In genomic region chr2:26681656-26682055, GRCh38 we compare ENCODE assay signal across 26 cellular contexts. TPM values are rescaled to one million over a fixed set of nuclear protein-coding genes. Genes with fewer than 3 reads are reported as not detected.
A peak's percentile ranks its signal among the peaks of the same experiment; 100 is the strongest.
DNase-seq lines count a peak whose midpoint lies in the region; ATAC-seq, FAIRE-seq and TF ChIP-seq lines count a peak whose summit lies in the region.
"Had no signal": no experiment of that assay in that cellular context is flagged by ENCODE, and none has a peak within 500 bp of the region (broad histone marks: within the 10 kb centered on the region; RNA-seq: fewer than 3 reads in every experiment).

No MANE protein-coding gene starts in this region.

- H3K4me1 Mint-ChIP-seq in endodermal cell, result peaks cover 8% of the 10 kb centered on the region

- H3K36me3 Mint-ChIP-seq in endodermal cell (ENCODE audit: low read depth), result no peaks in the 10 kb centered on the region
- H3K36me3 Mint-ChIP-seq: CD8-positive, alpha-beta T cell had no signal

- WGBS in endodermal cell (ENCODE audit: insufficient coverage in 1 of 2, insufficient read length in 1 of 2), 2 experiments, result 92 to 100% methylated on average over 1 to 3 of the region's 3 CpGs

- H3K4me3 ChIP-seq in BE2C (ENCODE audit: low read depth, low read length), result no peak overlapping the region
- H3K4me3 ChIP-seq in BLaER1, result no peak overlapping the region
- H3K4me3 ChIP-seq in endodermal cell (ENCODE audit: low read length), result no peak overlapping the region
- H3K4me3 ChIP-seq in thoracic aorta, result no peak overlapping the region
- H3K4me3 ChIP-seq: SJCRH30 had no signal

- H3K27ac ChIP-seq in BLaER1 (no peak overlapping the region), endodermal cell (ENCODE audit: low read depth, low read length) (no peak overlapping the region), thoracic aorta (peak overlapping the region; percentile 81 to 85)
- H3K27ac ChIP-seq: SJCRH30 had no signal

- no peaks in the 10 kb centered on the region for H3K36me3 ChIP-seq in BE2C
- no peaks in the 10 kb centered on the region for H3K36me3 ChIP-seq in BLaER1
- no peaks in the 10 kb centered on the region for H3K36me3 ChIP-seq in endodermal cell (ENCODE audit: control insufficient read depth, insufficient read depth, low read length)
- no peaks in the 10 kb centered on the region for H3K36me3 ChIP-seq in thoracic aorta
- H3K36me3 ChIP-seq: SJCRH30 had no signal

- H4K20me1 ChIP-seq in BLaER1, result no peaks in the 10 kb centered on the region

- no peak overlapping the region for H3K27ac Mint-ChIP-seq in endodermal cell
- H3K27ac Mint-ChIP-seq: CD8-positive, alpha-beta T cell; H9; HFFc6 had no signal

- no peak for TF ChIP-seq CTCF in BE2C (IDR thresholded peaks at IDR 0.05; ENCODE audit: low read depth, low read length)
- no peak for TF ChIP-seq CTCF in endodermal cell (conservative IDR thresholded peaks at IDR 0.05)
- no peak for TF ChIP-seq CTCF in thoracic aorta (IDR thresholded peaks at IDR 0.05)

- H3K4me3 Mint-ChIP-seq in endodermal cell, result no peak overlapping the region
- H3K4me3 Mint-ChIP-seq: CD8-positive, alpha-beta T cell; H9; HFFc6 had no signal

- H3K4me1 ChIP-seq in BE2C (peaks cover 36% of the 10 kb centered on the region), BLaER1 (peaks cover 32% of the 10 kb centered on the region), endodermal cell (ENCODE audit: control insufficient read depth, insufficient read depth, low read length) (no peaks in the 10 kb centered on the region), thoracic aorta (ENCODE audit: control insufficient read depth in 1 of 2, low read depth in 2 of 2) (peaks cover 4 to 30% of the 10 kb centered on the region in 2 donors)
- H3K4me1 ChIP-seq: SJCRH30 had no signal

- FAIRE-seq in GM19239 (lab: Jason Lieb, UNC), result no peak
- FAIRE-seq: G401.6, GM18507 had no signal

- H3K27me3 Mint-ChIP-seq in endodermal cell (ENCODE audit: insufficient read depth), result peaks cover 35% of the 10 kb centered on the region

- H3K9me3 Mint-ChIP-seq in endodermal cell, result peaks cover 7% of the 10 kb centered on the region
- H3K9me3 Mint-ChIP-seq: HFFc6 had no signal

- no peaks in the 10 kb centered on the region for H3K27me3 ChIP-seq in BE2C
- H3K27me3 ChIP-seq in BLaER1, result no peaks in the 10 kb centered on the region
- H3K27me3 ChIP-seq in endodermal cell (ENCODE audit: control insufficient read depth, insufficient read depth, low read length, poor library complexity, severe bottlenecking), result peaks cover 27% of the 10 kb centered on the region
- no peaks in the 10 kb centered on the region for H3K27me3 ChIP-seq in thoracic aorta (replicated peaks; ENCODE audit: insufficient read depth)

- H3K9ac ChIP-seq in BLaER1, result no peak overlapping the region
- no peak overlapping the region for H3K9ac ChIP-seq in endodermal cell (ENCODE audit: extremely low read depth, low read length, poor library complexity, severe bottlenecking)

- H3K9me3 ChIP-seq in BE2C, result peaks cover 6% of the 10 kb centered on the region
- peaks cover 12% of the 10 kb centered on the region for H3K9me3 ChIP-seq in BLaER1
- H3K9me3 ChIP-seq in endodermal cell (ENCODE audit: control insufficient read depth, low read length), result no peaks in the 10 kb centered on the region
- H3K9me3 ChIP-seq in thoracic aorta, result no peaks in the 10 kb centered on the region

- peak overlapping the region; percentile 65; the same call in 1 of the 2 replicates for H3K4me2 ChIP-seq in BLaER1

- DNase-seq in BE2C, result peak; percentile 56
- peak; percentile 32 for DNase-seq in endodermal cell
- no peak for DNase-seq in thoracic aorta (ENCODE audit: low spot score)
- no peak for DNase-seq in NCI-H1417 (lab: John Stamatoyannopoulos, UW)
- DNase-seq in GM19239 (ENCODE audit: insufficient read length, low spot score), result no peak
- DNase-seq: C1 segment of cervical spinal cord; Calu3; CD8-positive, alpha-beta T cell; DMS153; H9; HFFc6; Karpas-422; MV-4-11; NCI-H1105 treated with DMSO at 0.1 percent for 48 hours; NCI-H1694 treated with DMSO at 0.1 percent for 48 hours; NCI-H2081 treated with DMSO at 0.1 percent for 48 hours; NCI-H2171 treated with DMSO at 0.1 percent for 48 hours; NCI-H524 treated with DMSO at 0.1 percent for 48 hours; NCI-H82; SJCRH30 had no signal

- ATAC-seq in thoracic aorta (ENCODE audit: insufficient number of reproducible peaks, low FRiP score, low read depth), result no peak
- no peak for ATAC-seq in GM19397 (IDR thresholded peaks at IDR 0.05; ENCODE audit: unreplicated experiment)
- ATAC-seq: CD8-positive, alpha-beta T cell; Panc1 had no signal

RNA-seq across cellular contexts. Expression of gene KCNK3, which starts 10.9 kb away (rescaled TPM):
- 58.2 TPM for polyA plus RNA-seq in BE2C (2012; ENCODE audit: insufficient read depth, insufficient read length, low read depth)
- total RNA-seq in endodermal cell, result not detected
- 1.9 TPM for polyA plus RNA-seq in endodermal cell (2013, experiment 1 of 2)
- polyA plus RNA-seq in endodermal cell (2013, experiment 2 of 2), result 1.7 TPM
- 10 to 100 TPM in 1 of 2 donors, 1 to 10 TPM in 1; 6.9 to 19.6 TPM for total RNA-seq in thoracic aorta
- total RNA-seq: Calu3; CD8-positive, alpha-beta T cell; HFFc6 had no signal

RNA-seq across cellular contexts. Expression of gene CIB4, which starts 40.5 kb away (rescaled TPM):
- not detected for polyA plus RNA-seq in BE2C (2012; ENCODE audit: insufficient read depth, insufficient read length, low read depth)
- total RNA-seq in endodermal cell (not detected), thoracic aorta (not detected)
- not detected for polyA plus RNA-seq in endodermal cell (2013, experiment 1 of 2)
- polyA plus RNA-seq in endodermal cell (2013, experiment 2 of 2), result not detected
- total RNA-seq: Calu3; CD8-positive, alpha-beta T cell; H9; HFFc6; M059J; SJCRH30 had no signal

Comparison
In these comparisons a context has a peak if more than half of its experiments do, and no peak if none do; other contexts are left out.
1. DNase-seq: peak in BE2C (single experiment) and endodermal cell (single experiment); none in thoracic aorta (single experiment), NCI-H1417 (0 of 3) and GM19239 (single experiment).
2. H3K27ac ChIP-seq: peak in thoracic aorta (2 of 2); none in BLaER1 (single experiment) and endodermal cell (single experiment).
3. RNA of gene KCNK3, which starts 10.9 kb away (total RNA-seq): 6.9 to 19.6 TPM in thoracic aorta; not detected in endodermal cell; every median in the first group is over 4 times any median in the second.